14 cellular contexts compared by ENCODE assay signal in genomic region chr9:114400219-114400618, GRCh38.
"Had no signal": no experiment of that assay in that cellular context is flagged by ENCODE, and none has a peak within 500 bp of the region (broad histone marks: within the 10 kb centered on the region; RNA-seq: fewer than 3 reads in every experiment).

No MANE protein-coding gene starts in this region.

- H3K9me3 ChIP-seq: psoas muscle, sigmoid colon, upper lobe of left lung had no signal

- H3K27me3 Mint-ChIP-seq: activated B cell treated with CpG ODN at 0.5 μM for 24 hours; activated CD4-positive, alpha-beta T cell treated with anti-CD3 and anti-CD28 coated beads, Interleukin-2, amount 10 ng/mL, durations not matched to agents 24 days and 14 days; T-helper 17 cell had no signal

- H3K9me3 Mint-ChIP-seq: activated B cell treated with CpG ODN at 0.5 μM for 24 hours; activated CD4-positive, alpha-beta T cell treated with anti-CD3 and anti-CD28 coated beads, Interleukin-2, amount 10 ng/mL, durations not matched to agents 24 days and 14 days; activated naive CD4-positive, alpha-beta T cell treated with anti-CD3 and anti-CD28 coated beads, Interleukin-2, amount 50 U/mL, for 72 hours; mesothelial cell of epicardium had no signal

- DNase-seq: activated B cell treated with CpG ODN at 0.5 μM for 24 hours; activated CD4-positive, alpha-beta T cell treated with anti-CD3 and anti-CD28 coated beads, Interleukin-2, amount 10 ng/mL, durations not matched to agents 24 days and 14 days; activated CD8-positive, alpha-beta memory T cell treated with anti-CD3 and anti-CD28 coated beads for 24 hours; activated T-cell treated with anti-CD3 and anti-CD28 coated beads for 4 hours; effector CD4-positive, alpha-beta T cell; psoas muscle; sigmoid colon; stimulated activated CD4-positive, alpha-beta T cell treated with anti-CD3 and anti-CD28 coated beads, Interleukin-12 subunit alpha, Interleukin-12 subunit beta, amount 100 ng/mL, for 4 hours; stimulated activated naive CD4-positive, alpha-beta T cell treated with Interleukin-2 at 50 U/mL for 16 hours; T-helper 17 cell; upper lobe of left lung had no signal

- H3K27ac ChIP-seq: psoas muscle, sigmoid colon, upper lobe of left lung had no signal

- H3K4me3 ChIP-seq: hepatocyte, psoas muscle, sigmoid colon, upper lobe of left lung had no signal

- ATAC-seq: activated naive CD4-positive, alpha-beta T cell treated with anti-CD3 and anti-CD28 coated beads, Interleukin-2, amount 50 U/mL, for 72 hours; psoas muscle; T-helper 17 cell had no signal

- H3K36me3 Mint-ChIP-seq: mesothelial cell of epicardium had no signal

- H3K27me3 ChIP-seq: hepatocyte, sigmoid colon, upper lobe of left lung had no signal

- H3K4me3 Mint-ChIP-seq: activated B cell treated with CpG ODN at 0.5 μM for 24 hours; activated CD4-positive, alpha-beta T cell treated with anti-CD3 and anti-CD28 coated beads, Interleukin-2, amount 10 ng/mL, durations not matched to agents 24 days and 14 days; mesothelial cell of epicardium; T-helper 17 cell had no signal

- H3K36me3 ChIP-seq: upper lobe of left lung had no signal

- H3K27ac Mint-ChIP-seq: activated B cell treated with CpG ODN at 0.5 μM for 24 hours; activated CD4-positive, alpha-beta T cell treated with anti-CD3 and anti-CD28 coated beads, Interleukin-2, amount 10 ng/mL, durations not matched to agents 24 days and 14 days; activated naive CD4-positive, alpha-beta T cell treated with anti-CD3 and anti-CD28 coated beads, Interleukin-2, amount 50 U/mL, for 72 hours; mesothelial cell of epicardium; T-helper 17 cell had no signal
